ENCODE assay signal across 8 cellular contexts in genomic region chr5:159209438-159210305, GRCh38. TPM values are rescaled to one million over a fixed set of nuclear protein-coding genes. Genes with fewer than 3 reads are reported as not detected.
A peak's percentile ranks its signal among the peaks of the same experiment; 100 is the strongest.
DNase-seq lines count a peak whose midpoint lies in the region; ATAC-seq and TF ChIP-seq lines count a peak whose summit lies in the region.

TSS of gene RNF145 (minus strand) at chr5:159209553. CDS start at chr5:159203617, 5,936 bp downstream.

- no peaks in the 10 kb centered on the region for H3K9me3 Mint-ChIP-seq in activated CD4-positive, alpha-beta memory T cell treated with anti-CD3 and anti-CD28 coated beads for 36 hours

- peak within 1 kb of the TSS; percentile 78 to 96 (median 86) for H3K4me3 ChIP-seq in BLaER1 treated with 17β-estradiol and CSF1 and Interleukin-3, amounts not matched to agents 10 nM and 100 nM
- peak within 1 kb of the TSS; percentile 84 for H3K4me3 ChIP-seq in lung

- peaks cover 15 to 37% (median 28%) of the 10 kb centered on the region in 11 experiments; a peak in 20 of 22 replicates for H4K20me1 ChIP-seq in BLaER1 treated with 17β-estradiol and CSF1 and Interleukin-3, amounts not matched to agents 10 nM and 100 nM

- peak within 1 kb of the TSS; percentile 83 to 98 (median 90) for H3K4me2 ChIP-seq in BLaER1 treated with 17β-estradiol and CSF1 and Interleukin-3, amounts not matched to agents 10 nM and 100 nM

- no peaks in the 10 kb centered on the region for H3K36me3 ChIP-seq in BLaER1 treated with 17β-estradiol and CSF1 and Interleukin-3, amounts not matched to agents 10 nM and 100 nM
- no peaks in the 10 kb centered on the region for H3K36me3 ChIP-seq in lung (ENCODE audit: control insufficient read depth in 2 of 2, insufficient read depth in 2 of 2, low read length in 2 of 2)

- peaks cover 25% of the 10 kb centered on the region for H3K4me1 Mint-ChIP-seq in activated CD4-positive, alpha-beta memory T cell treated with anti-CD3 and anti-CD28 coated beads for 36 hours (ENCODE audit: low read depth)

- peaks cover 43 to 59% (median 52%) of the 10 kb centered on the region in 10 experiments for H3K4me1 ChIP-seq in BLaER1 treated with 17β-estradiol and CSF1 and Interleukin-3, amounts not matched to agents 10 nM and 100 nM
- H3K4me1 ChIP-seq in lung (ENCODE audit: control insufficient read depth in 2 of 2, insufficient read depth in 2 of 2, low read length in 2 of 2), result peaks cover 0 to 1% of the 10 kb centered on the region in 2 donors

- intact Hi-C loops in activated CD4-positive, alpha-beta memory T cell treated with anti-CD3 and anti-CD28 coated beads for 36 hours (cut with micrococcal nuclease), result loop anchor here (1.0 to 5.0 kb wide), 5 partner anchors 54 to 1937 kb away; partner anchors contain the start of genes PWWP2A, TTC1 and UBLCP1

- no peaks in the 10 kb centered on the region for H3K27me3 Mint-ChIP-seq in activated CD4-positive, alpha-beta memory T cell treated with anti-CD3 and anti-CD28 coated beads for 36 hours

- POLR2A ChIA-PET in activated CD4-positive, alpha-beta memory T cell treated with anti-CD3 and anti-CD28 coated beads for 36 hours (lab: Charles Lee), result interaction anchor here (2.2 to 3.2 kb wide), 2 partner anchors 31 to 53 kb away, joined by 10 to 16 read pairs; partner anchors contain the start of gene UBLCP1

- no peaks in the 10 kb centered on the region for H3K27me3 ChIP-seq in BLaER1 treated with 17β-estradiol and CSF1 and Interleukin-3, amounts not matched to agents 10 nM and 100 nM
- H3K27me3 ChIP-seq in lung (ENCODE audit: control insufficient read depth, insufficient read depth), result no peaks in the 10 kb centered on the region

- peak within 1 kb of the TSS; percentile 99 for H3K4me3 Mint-ChIP-seq in activated CD4-positive, alpha-beta memory T cell treated with anti-CD3 and anti-CD28 coated beads for 36 hours

- H3K27ac Mint-ChIP-seq in activated CD4-positive, alpha-beta memory T cell treated with anti-CD3 and anti-CD28 coated beads for 36 hours, result peak within 1 kb of the TSS; percentile 100

- CTCF ChIA-PET in activated CD4-positive, alpha-beta memory T cell treated with anti-CD3 and anti-CD28 coated beads for 36 hours (lab: Charles Lee), result interaction anchor here (3.8 kb wide), 1 partner anchor 51 kb away, joined by 34 read pairs; no protein-coding TSS in a partner anchor

- H3K9ac ChIP-seq in BLaER1 treated with 17β-estradiol and CSF1 and Interleukin-3, amounts not matched to agents 10 nM and 100 nM, result peak within 1 kb of the TSS; percentile 93 to 97 (median 94)

- no peak for TF ChIP-seq CTCF in lung (IDR thresholded peaks at IDR 0.05; ENCODE audit: control extremely low read depth, extremely low read depth)

- ATAC-seq in GM19324 (IDR thresholded peaks at IDR 0.05; ENCODE audit: low FRiP score, unreplicated experiment) (peak; percentile 80), HG03460 (IDR thresholded peaks at IDR 0.05; ENCODE audit: unreplicated experiment) (peak; percentile 59), lung (ENCODE audit: insufficient read depth, low FRiP score) (peak; percentile 83)

- WGBS in lung, 2 donors, result 2 to 6% methylated on average over 26 to 67 of the region's 67 CpGs

- peak within 1 kb of the TSS; percentile 91 to 97 (median 94) for H3K27ac ChIP-seq in BLaER1 treated with 17β-estradiol and CSF1 and Interleukin-3, amounts not matched to agents 10 nM and 100 nM
- peak within 1 kb of the TSS; percentile 89 to 95 for H3K27ac ChIP-seq in lung (ENCODE audit: low read depth in 1 of 2, low read length in 1 of 2)

- DNase-seq in NCI-H748 treated with DMSO at 0.1 percent for 48 hours (lab: John Stamatoyannopoulos, UW) (peak; percentile 32), ecto neural progenitor cell (ENCODE audit: low spot score) (peak; percentile 82), lung (ENCODE audit: low spot score) (peak; percentile 91)
- peak; percentile 94 for DNase-seq in activated CD4-positive, alpha-beta memory T cell treated with anti-CD3 and anti-CD28 coated beads for 36 hours
- peak; percentile 93 to 97 (median 96) for DNase-seq in stimulated activated CD4-positive, alpha-beta T cell treated with anti-CD3 and anti-CD28 coated beads, TNF-alpha, amount 100 ng/mL, for 4 hours (ENCODE audit: low read depth in 3 of 3)

- H3K9me3 ChIP-seq in BLaER1 treated with 17β-estradiol and CSF1 and Interleukin-3, amounts not matched to agents 10 nM and 100 nM (replicated peaks in 1 of 11), result no peaks in the 10 kb centered on the region
- H3K9me3 ChIP-seq in lung (ENCODE audit: control insufficient read depth in 2 of 2, insufficient read depth in 1 of 2, low read length in 1 of 2), result no peaks in the 10 kb centered on the region

- peaks cover 23% of the 10 kb centered on the region for H3K36me3 Mint-ChIP-seq in activated CD4-positive, alpha-beta memory T cell treated with anti-CD3 and anti-CD28 coated beads for 36 hours

RNA-seq across cellular contexts. Expression of gene RNF145, which starts in this region (rescaled TPM):
- total RNA-seq in activated CD4-positive, alpha-beta memory T cell treated with anti-CD3 and anti-CD28 coated beads for 36 hours, result 10 to 100 TPM; 91.4 to 92.6 TPM
- 100 to 1,000 TPM; 212 to 240 TPM for total RNA-seq in lung
- 100 to 1,000 TPM in 1 of 2 donors, 10 to 100 TPM in 1; 70.0 to 142 TPM for polyA plus RNA-seq in lung

Comparison
In these comparisons a context has a peak if more than half of its experiments do, and no peak if none do; other contexts are left out.
1. Peak in every context shown above with its lines: DNase-seq, ATAC-seq, H3K4me3 ChIP-seq and H3K27ac ChIP-seq.
2. DNase-seq: peak in every context shown above with its lines; median percentile 96 in stimulated activated CD4-positive, alpha-beta T cell treated with anti-CD3 and anti-CD28 coated beads, TNF-alpha, amount 100 ng/mL, for 4 hours; 94 in activated CD4-positive, alpha-beta memory T cell treated with anti-CD3 and anti-CD28 coated beads for 36 hours; 91 in lung; 82 in ecto neural progenitor cell; 32 in NCI-H748 treated with DMSO at 0.1 percent for 48 hours.